In the genomic region with DNA sequence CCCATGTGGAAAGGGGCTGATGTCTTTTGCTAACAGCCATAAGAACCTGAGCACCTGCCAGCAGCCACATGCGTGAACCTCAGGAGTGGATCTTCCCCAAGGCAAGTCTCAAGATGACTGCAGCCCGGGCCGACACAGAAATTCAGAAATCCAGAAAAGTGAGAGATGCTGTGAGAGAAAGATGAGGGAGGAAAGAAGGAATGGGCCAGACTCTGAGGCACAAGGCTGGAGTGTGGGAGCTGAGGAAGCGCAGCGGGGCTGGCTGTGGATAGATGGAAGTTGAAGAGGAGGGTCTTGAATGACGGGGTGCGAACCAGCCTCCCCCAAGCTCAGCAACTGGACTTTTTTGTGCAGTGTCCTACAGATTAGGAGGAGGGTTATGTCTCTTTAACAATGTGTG, we compare ENCODE assay signal across 19 cellular contexts.
DNase-seq lines count a peak whose midpoint lies in the region; ATAC-seq and TF ChIP-seq lines count a peak whose summit lies in the region.
"Had no signal": no experiment of that assay in that cellular context is flagged by ENCODE, and none has a peak within 500 bp of the region (broad histone marks: within the 10 kb centered on the region; RNA-seq: fewer than 3 reads in every experiment).

No MANE protein-coding gene starts in this region.

- TF ChIP-seq POLR2A in gastroesophageal sphincter (IDR thresholded peaks at IDR 0.05) (no peak), uterus (IDR thresholded peaks at IDR 0.05) (no peak)

- no peak for ATAC-seq in activated CD8-positive, alpha-beta memory T cell treated with anti-CD3 and anti-CD28 coated beads, Interleukin-2, amount 10 ng/mL, durations not matched to agents 7 days and 5 days
- ATAC-seq in gastroesophageal sphincter: no peak
- ATAC-seq: HCT116, HepG2 had no signal

- no peak overlapping the region for H3K9ac ChIP-seq in rectal smooth muscle tissue (ENCODE audit: low read length)
- no peak overlapping the region for H3K9ac ChIP-seq in SK-N-SH

- peak; percentile 35 for DNase-seq in activated CD8-positive, alpha-beta memory T cell treated with anti-CD3 and anti-CD28 coated beads for 24 hours
- no peak for DNase-seq in activated CD8-positive, alpha-beta memory T cell treated with anti-CD3 and anti-CD28 coated beads, Interleukin-2, amount 10 ng/mL, durations not matched to agents 7 days and 5 days
- no peak for DNase-seq in uterus
- no peak for DNase-seq in SK-N-SH
- no peak for DNase-seq in hypothalamus (lab: John Stamatoyannopoulos, UW)
- DNase-seq in activated gamma-delta T cell treated with Interleukin-2 at 50 U/mL for 16 hours: no peak
- DNase-seq: Calu3; CD8-positive, alpha-beta memory T cell; KBM-7; NCI-H1092 treated with DMSO at 0.1 percent for 48 hours; NCI-H526; OCI-M1; Right ventricle myocardium superior had no signal

- no peak overlapping the region for H3K4me2 ChIP-seq in SK-N-SH

- H3K4me3 ChIP-seq in gastroesophageal sphincter: no peak overlapping the region
- no peak overlapping the region for H3K4me3 ChIP-seq in rectal smooth muscle tissue (ENCODE audit: low read length)
- H3K4me3 ChIP-seq in uterus: no peak overlapping the region
- H3K4me3 ChIP-seq in SK-N-SH (ENCODE audit: low read depth in 2 of 2, low read length in 1 of 2): no peak overlapping the region

- H3K4me1 ChIP-seq in gastroesophageal sphincter: peaks cover 5 to 59% (median 20%) of the 10 kb centered on the region in 3 donors
- H3K4me1 ChIP-seq in rectal smooth muscle tissue (ENCODE audit: control insufficient read depth, insufficient read depth, low read length): peaks cover 30% of the 10 kb centered on the region
- H3K4me1 ChIP-seq in uterus: peaks cover 0 to 12% of the 10 kb centered on the region in 2 donors
- peaks cover 0 to 14% of the 10 kb centered on the region in 2 experiments; a peak in 1 of 4 replicates for H3K4me1 ChIP-seq in SK-N-SH (ENCODE audit: control insufficient read depth in 1 of 2, insufficient read depth in 2 of 2, low read depth in 1 of 2, low read length in 1 of 2)

- H3K9me3 ChIP-seq in gastroesophageal sphincter (no peaks in the 10 kb centered on the region), uterus (no peaks in the 10 kb centered on the region), SK-N-SH (no peaks in the 10 kb centered on the region)

- H3K9me2 ChIP-seq in SK-N-SH: no peaks in the 10 kb centered on the region

- H3K27me3 ChIP-seq in gastroesophageal sphincter: no peaks in the 10 kb centered on the region
- H3K27me3 ChIP-seq in rectal smooth muscle tissue (ENCODE audit: control insufficient read depth, insufficient read depth, low read length): no peaks in the 10 kb centered on the region
- no peaks in the 10 kb centered on the region for H3K27me3 ChIP-seq in uterus
- no peaks in the 10 kb centered on the region for H3K27me3 ChIP-seq in SK-N-SH (ENCODE audit: insufficient read depth)

- no peaks in the 10 kb centered on the region for H3F3A ChIP-seq in SK-N-SH (replicated peaks; ENCODE audit: insufficient read depth)

- H3K4me3 Mint-ChIP-seq in activated CD8-positive, alpha-beta memory T cell treated with anti-CD3 and anti-CD28 coated beads, Interleukin-2, amount 10 ng/mL, durations not matched to agents 7 days and 5 days: no peak overlapping the region
- H3K4me3 Mint-ChIP-seq: CD8-positive, alpha-beta memory T cell had no signal

- POLR2A ChIA-PET in SK-N-SH (lab: Yijun Ruan, JAX): no interaction called here

- H3K4me1 Mint-ChIP-seq in activated CD8-positive, alpha-beta memory T cell treated with anti-CD3 and anti-CD28 coated beads, Interleukin-2, amount 10 ng/mL, durations not matched to agents 7 days and 5 days: peaks cover 8% of the 10 kb centered on the region
- H3K4me1 Mint-ChIP-seq: CD8-positive, alpha-beta memory T cell had no signal

- H3K27ac Mint-ChIP-seq in activated CD8-positive, alpha-beta memory T cell treated with anti-CD3 and anti-CD28 coated beads, Interleukin-2, amount 10 ng/mL, durations not matched to agents 7 days and 5 days: no peak overlapping the region
- H3K27ac Mint-ChIP-seq: CD8-positive, alpha-beta memory T cell had no signal

- no peak for TF ChIP-seq CTCF in gastroesophageal sphincter (IDR thresholded peaks at IDR 0.05)
- no peak for TF ChIP-seq CTCF in uterus (IDR thresholded peaks at IDR 0.05)
- no peak for TF ChIP-seq CTCF in SK-N-SH (IDR thresholded peaks at IDR 0.05)

- TF ChIP-seq RAD21 in SK-N-SH (IDR thresholded peaks at IDR 0.05; ENCODE audit: low read length): no peak

- H3K36me3 ChIP-seq in gastroesophageal sphincter (no peaks in the 10 kb centered on the region), rectal smooth muscle tissue (ENCODE audit: control insufficient read depth, insufficient read depth, low read length) (no peaks in the 10 kb centered on the region), uterus (no peaks in the 10 kb centered on the region), SK-N-SH (replicated peaks in 1 of 2; ENCODE audit: control insufficient read depth in 1 of 2, insufficient read depth in 2 of 2, low read length in 1 of 2) (no peaks in the 10 kb centered on the region)

- H2AFZ ChIP-seq in SK-N-SH (ENCODE audit: low read depth): no peak overlapping the region

- no peaks in the 10 kb centered on the region for H3K9me3 Mint-ChIP-seq in activated CD8-positive, alpha-beta memory T cell treated with anti-CD3 and anti-CD28 coated beads, Interleukin-2, amount 10 ng/mL, durations not matched to agents 7 days and 5 days (ENCODE audit: low read depth)
- H3K9me3 Mint-ChIP-seq: CD8-positive, alpha-beta memory T cell had no signal

- intact Hi-C loops in uterus (cut with DNase I; ENCODE audit: low total_unique reads): no loop called here

- H4K20me1 ChIP-seq in SK-N-SH (ENCODE audit: insufficient read depth): no peaks in the 10 kb centered on the region

- CTCF ChIA-PET in activated CD8-positive, alpha-beta memory T cell treated with anti-CD3 and anti-CD28 coated beads, Interleukin-2, amount 10 ng/mL, durations not matched to agents 7 days and 5 days (lab: Charles Lee): no interaction called here
- CTCF ChIA-PET in SK-N-SH (lab: Yijun Ruan, JAX): interaction anchor here (0.9 to 3.4 kb wide), 3 partner anchors 20 to 344 kb away, joined by 3 to 15 read pairs (median 3); a partner anchor contains a TSS

- no peaks in the 10 kb centered on the region for H3K79me2 ChIP-seq in SK-N-SH (ENCODE audit: insufficient read depth)

- TF ChIP-seq EP300 in gastroesophageal sphincter (IDR thresholded peaks at IDR 0.05): no peak
- no peak for TF ChIP-seq EP300 in SK-N-SH (IDR thresholded peaks at IDR 0.05; ENCODE audit: borderline replicate concordance in 1 of 2, low read depth in 1 of 2, low read length in 1 of 2)

- no peaks in the 10 kb centered on the region for H3K36me3 Mint-ChIP-seq in activated CD8-positive, alpha-beta memory T cell treated with anti-CD3 and anti-CD28 coated beads, Interleukin-2, amount 10 ng/mL, durations not matched to agents 7 days and 5 days
- H3K36me3 Mint-ChIP-seq: CD8-positive, alpha-beta memory T cell had no signal

- WGBS in gastroesophageal sphincter (ENCODE audit: low coverage in 1 of 2), 2 donors: 94 to 98% methylated on average over 3 to 6 of the region's 7 CpGs
- WGBS in SK-N-SH (ENCODE audit: low lambda C conversion rate): 62% methylated on average over 7 of the region's 7 CpGs

- H3K27ac ChIP-seq in gastroesophageal sphincter (peak overlapping the region in 3 of 4 donors; percentile 77 to 81 (median 79)), rectal smooth muscle tissue (ENCODE audit: low read depth, low read length) (peak overlapping the region; percentile 62), uterus (peak overlapping the region; percentile 89 to 93), SK-N-SH (ENCODE audit: low read depth in 2 of 2, low read length in 1 of 2) (no peak overlapping the region)
- H3K27ac ChIP-seq: C4-2B, HL-60 had no signal

- H3K27me3 Mint-ChIP-seq in activated CD8-positive, alpha-beta memory T cell treated with anti-CD3 and anti-CD28 coated beads, Interleukin-2, amount 10 ng/mL, durations not matched to agents 7 days and 5 days: peaks cover 31% of the 10 kb centered on the region

TF ChIP-seq in SK-N-SH, 30 proteins besides CTCF, POLR2A, EP300 and RAD21 (continues in another document):
- TF ChIP-seq, protein P1, sequence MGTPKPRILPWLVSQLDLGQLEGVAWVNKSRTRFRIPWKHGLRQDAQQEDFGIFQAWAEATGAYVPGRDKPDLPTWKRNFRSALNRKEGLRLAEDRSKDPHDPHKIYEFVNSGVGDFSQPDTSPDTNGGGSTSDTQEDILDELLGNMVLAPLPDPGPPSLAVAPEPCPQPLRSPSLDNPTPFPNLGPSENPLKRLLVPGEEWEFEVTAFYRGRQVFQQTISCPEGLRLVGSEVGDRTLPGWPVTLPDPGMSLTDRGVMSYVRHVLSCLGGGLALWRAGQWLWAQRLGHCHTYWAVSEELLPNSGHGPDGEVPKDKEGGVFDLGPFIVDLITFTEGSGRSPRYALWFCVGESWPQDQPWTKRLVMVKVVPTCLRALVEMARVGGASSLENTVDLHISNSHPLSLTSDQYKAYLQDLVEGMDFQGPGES (IDR thresholded peaks at IDR 0.05; ENCODE audit: low read depth, low read length): no peak
- TF ChIP-seq RCOR1 (IDR thresholded peaks at IDR 0.05; ENCODE audit: low read length): no peak
- TF ChIP-seq GABPA (IDR thresholded peaks at IDR 0.05; ENCODE audit: low read depth): no peak
- TF ChIP-seq, protein P2, sequence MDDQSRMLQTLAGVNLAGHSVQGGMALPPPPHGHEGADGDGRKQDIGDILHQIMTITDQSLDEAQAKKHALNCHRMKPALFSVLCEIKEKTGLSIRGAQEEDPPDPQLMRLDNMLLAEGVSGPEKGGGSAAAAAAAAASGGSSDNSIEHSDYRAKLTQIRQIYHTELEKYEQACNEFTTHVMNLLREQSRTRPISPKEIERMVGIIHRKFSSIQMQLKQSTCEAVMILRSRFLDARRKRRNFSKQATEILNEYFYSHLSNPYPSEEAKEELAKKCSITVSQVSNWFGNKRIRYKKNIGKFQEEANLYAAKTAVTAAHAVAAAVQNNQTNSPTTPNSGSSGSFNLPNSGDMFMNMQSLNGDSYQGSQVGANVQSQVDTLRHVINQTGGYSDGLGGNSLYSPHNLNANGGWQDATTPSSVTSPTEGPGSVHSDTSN (IDR thresholded peaks at IDR 0.05): no peak
- no peak for TF ChIP-seq GATA2 (CRISPR knock-in tag; IDR thresholded peaks at IDR 0.05)
- TF ChIP-seq YY1 (IDR thresholded peaks at IDR 0.05; ENCODE audit: low read depth): no peak
- no peak for TF ChIP-seq TCF12 (IDR thresholded peaks at IDR 0.05)
- TF ChIP-seq FOXM1 (IDR thresholded peaks at IDR 0.05; ENCODE audit: low read depth): no peak
- TF ChIP-seq CHD2 (IDR thresholded peaks at IDR 0.05; ENCODE audit: low read length, partially characterized antibody): no peak

Comparison
In these comparisons a context has a peak if more than half of its experiments do, and no peak if none do; other contexts are left out.
1. H3K27ac ChIP-seq: peak in gastroesophageal sphincter (3 of 4), rectal smooth muscle tissue (single experiment) and uterus (2 of 2); none in SK-N-SH (0 of 2).